In genomic region chr7:159026271-159027047, GRCh38 we compare ENCODE assay signal across 12 cellular contexts.
DNase-seq lines count a peak whose midpoint lies in the region; ATAC-seq, FAIRE-seq and TF ChIP-seq lines count a peak whose summit lies in the region.
"Had no signal": no experiment of that assay in that cellular context is flagged by ENCODE, and none has a peak within 500 bp of the region (broad histone marks: within the 10 kb centered on the region; RNA-seq: fewer than 3 reads in every experiment).

No MANE protein-coding gene starts in this region.

- H3K4me1 ChIP-seq in neuronal stem cell (ENCODE audit: control insufficient read depth in 2 of 2, insufficient read depth in 1 of 2, low read depth in 1 of 2, low read length in 2 of 2) = peaks cover 25 to 38% of the 10 kb centered on the region in 2 donors

- no peak overlapping the region for H3K4ac ChIP-seq in neuronal stem cell (ENCODE audit: low read length)

- no peaks in the 10 kb centered on the region for H3K79me1 ChIP-seq in neuronal stem cell (ENCODE audit: low read depth, low read length)

- no peak overlapping the region for H4K8ac ChIP-seq in neuronal stem cell (ENCODE audit: low read depth, low read length)

- peak overlapping the region; percentile 36 for H3K27ac Mint-ChIP-seq in T-helper 1 cell treated with Interleukin-12 subunit alpha and Interleukin-12 subunit beta and Interleukin-4 antibody, amounts not matched to agents 30 μg/mL and 1 μg/mL, for 36 hours
- peak overlapping the region; percentile 66 for H3K27ac Mint-ChIP-seq in chondrocyte (ENCODE audit: unreplicated experiment)

- ATAC-seq in HG03045 (IDR thresholded peaks at IDR 0.05; ENCODE audit: unreplicated experiment) = no peak
- ATAC-seq: naive thymus-derived CD8-positive, alpha-beta T cell had no signal

- H3K27ac ChIP-seq in neuronal stem cell (replicated peaks; ENCODE audit: low read length) = peak overlapping the region; percentile 93
- H3K27ac ChIP-seq: adrenal gland had no signal

- no peak overlapping the region for H3K4me3 Mint-ChIP-seq in T-helper 1 cell treated with Interleukin-12 subunit alpha and Interleukin-12 subunit beta and Interleukin-4 antibody, amounts not matched to agents 30 μg/mL and 1 μg/mL, for 36 hours
- H3K4me3 Mint-ChIP-seq in chondrocyte (ENCODE audit: unreplicated experiment) = no peak overlapping the region
- H3K4me3 Mint-ChIP-seq: naive thymus-derived CD8-positive, alpha-beta T cell had no signal

- no peak overlapping the region for H3K23ac ChIP-seq in neuronal stem cell (ENCODE audit: low read depth, low read length, poor library complexity)

- peak overlapping the region; percentile 28 for H2AK5ac ChIP-seq in neuronal stem cell (ENCODE audit: low read depth, low read length)

- H3K36me3 Mint-ChIP-seq in T-helper 1 cell treated with Interleukin-12 subunit alpha and Interleukin-12 subunit beta and Interleukin-4 antibody, amounts not matched to agents 30 μg/mL and 1 μg/mL, for 36 hours (ENCODE audit: low read depth) = no peaks in the 10 kb centered on the region
- H3K36me3 Mint-ChIP-seq in chondrocyte (ENCODE audit: low read depth) = no peaks in the 10 kb centered on the region

- peak overlapping the region; percentile 80 for H2AFZ ChIP-seq in neuronal stem cell (ENCODE audit: low read length)

- no peak overlapping the region for H2BK12ac ChIP-seq in neuronal stem cell (ENCODE audit: low read length)

- H3K14ac ChIP-seq in neuronal stem cell (ENCODE audit: low read length) = no peak overlapping the region

- peaks cover 9% of the 10 kb centered on the region for H3K4me1 Mint-ChIP-seq in T-helper 1 cell treated with Interleukin-12 subunit alpha and Interleukin-12 subunit beta and Interleukin-4 antibody, amounts not matched to agents 30 μg/mL and 1 μg/mL, for 36 hours (ENCODE audit: low read depth)
- H3K4me1 Mint-ChIP-seq in chondrocyte (ENCODE audit: low read depth) = peaks cover 42% of the 10 kb centered on the region

- H3K36me3 ChIP-seq in neuronal stem cell (replicated peaks in 1 of 2; ENCODE audit: control insufficient read depth in 2 of 2, insufficient read depth in 2 of 2, low read length in 2 of 2) = no peaks in the 10 kb centered on the region
- H3K36me3 ChIP-seq: adrenal gland had no signal

- no peak for TF ChIP-seq CTCF in chondrocyte (IDR thresholded peaks at IDR 0.05)

- H3K9ac ChIP-seq in neuronal stem cell (ENCODE audit: low read depth, low read length, poor library complexity) = no peak overlapping the region

- no peak overlapping the region for H2BK120ac ChIP-seq in neuronal stem cell (ENCODE audit: low read depth, low read length)

- FAIRE-seq in RCC 7860 (lab: Jason Lieb, UNC) = no peak
- FAIRE-seq: small intestine had no signal

- DNase-seq in activated CD4-positive, CD25-positive, alpha-beta regulatory T cell treated with anti-CD3 and anti-CD28 coated beads, Interleukin-2, amount 50 U/mL, for 72 hours = peak; percentile 7
- DNase-seq in activated CD4-positive, CD25-positive, alpha-beta regulatory T cell (lab: John Stamatoyannopoulos, UW) = no peak
- DNase-seq in chondrocyte (ENCODE audit: low spot score) (peak; percentile 78), neuronal stem cell (ENCODE audit: low spot score) (peak; percentile 73), occipital lobe (lab: John Stamatoyannopoulos, UW) (no peak), RCC 7860 (ENCODE audit: low spot score) (no peak)
- DNase-seq: NCI-H2107, small intestine had no signal

- no peak overlapping the region for H2BK15ac ChIP-seq in neuronal stem cell (ENCODE audit: low read length)

- H3K9me3 Mint-ChIP-seq in T-helper 1 cell treated with Interleukin-12 subunit alpha and Interleukin-12 subunit beta and Interleukin-4 antibody, amounts not matched to agents 30 μg/mL and 1 μg/mL, for 36 hours = no peaks in the 10 kb centered on the region
- H3K9me3 Mint-ChIP-seq in chondrocyte (ENCODE audit: low read depth) = no peaks in the 10 kb centered on the region
- H3K9me3 Mint-ChIP-seq: naive thymus-derived CD8-positive, alpha-beta T cell had no signal

- H3K4me3 ChIP-seq in neuronal stem cell (ENCODE audit: low read length in 2 of 2) = no peak overlapping the region
- H3K4me3 ChIP-seq: adrenal gland had no signal

- no CpG with 5 or more reads among the region's 33 CpGs for WGBS in neuronal stem cell (ENCODE audit: extremely low coverage in 2 of 2, insufficient read length in 2 of 2, insufficient replicate concordance in 1 of 2), 2 donors

- no peaks in the 10 kb centered on the region for H3K9me3 ChIP-seq in neuronal stem cell (replicated peaks in 1 of 2; ENCODE audit: control insufficient read depth in 2 of 2, insufficient read depth in 1 of 2, low read depth in 1 of 2, low read length in 2 of 2)
- H3K9me3 ChIP-seq: adrenal gland had no signal

- H3K27me3 Mint-ChIP-seq in T-helper 1 cell treated with Interleukin-12 subunit alpha and Interleukin-12 subunit beta and Interleukin-4 antibody, amounts not matched to agents 30 μg/mL and 1 μg/mL, for 36 hours (ENCODE audit: low read depth) = peaks cover 11% of the 10 kb centered on the region
- peaks cover 15% of the 10 kb centered on the region for H3K27me3 Mint-ChIP-seq in chondrocyte (ENCODE audit: low read depth)

- peak overlapping the region; percentile 47 for H4K91ac ChIP-seq in neuronal stem cell (ENCODE audit: low read depth, low read length, poor library complexity)

- H3K18ac ChIP-seq in neuronal stem cell (ENCODE audit: low read length) = peak overlapping the region; percentile 66

- peak overlapping the region; percentile 99 for H2BK5ac ChIP-seq in neuronal stem cell (ENCODE audit: low read length)

- H3K27me3 ChIP-seq in neuronal stem cell (ENCODE audit: control insufficient read depth in 3 of 3, insufficient read depth in 3 of 3, low read depth in 1 of 3, low read length in 3 of 3) = peaks cover 0 to 52% (median 0%) of the 10 kb centered on the region in 3 experiments
- H3K27me3 ChIP-seq: adrenal gland had no signal

- H3K4me2 ChIP-seq in neuronal stem cell (ENCODE audit: insufficient read depth, low read length, poor library complexity, severe bottlenecking) = no peak overlapping the region

Comparison
In these comparisons a context has a peak if more than half of its experiments do, and no peak if none do; other contexts are left out.
1. DNase-seq: peak in activated CD4-positive, CD25-positive, alpha-beta regulatory T cell treated with anti-CD3 and anti-CD28 coated beads, Interleukin-2, amount 50 U/mL, for 72 hours (single experiment), chondrocyte (single experiment) and neuronal stem cell (single experiment); none in activated CD4-positive, CD25-positive, alpha-beta regulatory T cell (0 of 4), occipital lobe (single experiment) and RCC 7860 (single experiment).